In genomic region chr20:32231847-32232246, GRCh38 we compare ENCODE assay signal across 8 cellular contexts. TPM values are rescaled to one million over a fixed set of nuclear protein-coding genes. Genes with fewer than 3 reads are reported as not detected.
DNase-seq lines count a peak whose midpoint lies in the region; ATAC-seq and TF ChIP-seq lines count a peak whose summit lies in the region.

No MANE protein-coding gene starts in this region.

- CTCF ChIA-PET in GM10248 (lab: Yijun Ruan, JAX) (interaction anchor here (0.9 to 1.6 kb wide), 3 partner anchors 10 to 254 kb away, joined by 3 to 5 read pairs (median 4); no protein-coding TSS in a partner anchor), PC-3 (lab: Charles Lee) (no interaction called here)

- TF ChIP-seq CTCF in GM10266 (IDR thresholded peaks at IDR 0.05; ENCODE audit: control insufficient read depth, insufficient read depth, low read depth, missing control alignments) (no peak), brain microvascular endothelial cell (IDR thresholded peaks at IDR 0.05; ENCODE audit: low read depth, low read length, missing control alignments) (no peak), GM10248 (IDR thresholded peaks at IDR 0.05; ENCODE audit: control extremely low read depth, extremely low read depth, low read depth, missing control alignments) (no peak), PC-3 (conservative IDR thresholded peaks at IDR 0.05; ENCODE audit: low read depth, low read length) (no peak)

- in situ Hi-C loops in brain microvascular endothelial cell (cut with HindIII; ENCODE audit: low pct_ligation_motif_present, low sequenced_read_pairs), result no loop called here

- H3K27me3 ChIP-seq in brain microvascular endothelial cell (replicated peaks) (no peaks in the 10 kb centered on the region), PC-3 (ENCODE audit: low read length) (no peaks in the 10 kb centered on the region)

- H3K4me1 ChIP-seq in PC-3 (ENCODE audit: insufficient read depth, low read length), result no peaks in the 10 kb centered on the region

- no peaks in the 10 kb centered on the region for H4K20me1 ChIP-seq in PC-3 (ENCODE audit: low read length)

- intact Hi-C loops in posterior vena cava (cut with DNase I) (no loop called here), PC-3 (cut with micrococcal nuclease) (no loop called here)

- H3F3A ChIP-seq in PC-3 (ENCODE audit: low read length, unreplicated experiment), result no peaks in the 10 kb centered on the region

- no peak overlapping the region for H2AFZ ChIP-seq in PC-3 (ENCODE audit: low read length)

- no peak overlapping the region for H3K4me2 ChIP-seq in PC-3 (ENCODE audit: low read length)

- H3K9me2 ChIP-seq in PC-3 (replicated peaks; ENCODE audit: low read length), result no peaks in the 10 kb centered on the region

- H3K4me3 ChIP-seq in brain microvascular endothelial cell (ENCODE audit: low read depth, low read length), result no peak overlapping the region
- H3K4me3 ChIP-seq in PC-3 (ENCODE audit: low read length), result no peak overlapping the region

- H3K79me2 ChIP-seq in PC-3 (ENCODE audit: low read length), result no peaks in the 10 kb centered on the region

- DNase-seq in GM10266 (ENCODE audit: extremely low spot score) (peak; percentile 44), T-helper 22 cell (ENCODE audit: low read depth) (peak; percentile 13), brain microvascular endothelial cell (peak; percentile 33), posterior vena cava (ENCODE audit: low spot score) (peak; percentile 42), NCI-H1436 (lab: John Stamatoyannopoulos, UW) (no peak), GM10248 (ENCODE audit: extremely low spot score) (no peak), PC-3 (no peak)
- no peak for DNase-seq in effector CD8-positive, alpha-beta T cell (lab: John Stamatoyannopoulos, UW)

- H3K36me3 ChIP-seq in brain microvascular endothelial cell (replicated peaks) (peaks cover 55% of the 10 kb centered on the region), PC-3 (ENCODE audit: low read depth, low read length) (peaks cover 53% of the 10 kb centered on the region)

- ATAC-seq in PC-3, result no peak

- H3K27ac ChIP-seq in brain microvascular endothelial cell (no peak overlapping the region), PC-3 (ENCODE audit: low read length) (no peak overlapping the region)

- BruUV-seq in PC-3 (replicated peaks; lab: Mats Ljungman, UMichigan), result no TSS peak

- H3K9ac ChIP-seq in PC-3 (ENCODE audit: low read length), result no peak overlapping the region

- no peaks in the 10 kb centered on the region for H3K9me3 ChIP-seq in PC-3 (ENCODE audit: low read length)

- POLR2A ChIA-PET in GM10248 (lab: Yijun Ruan, JAX), result no interaction called here
- POLR2A ChIA-PET in PC-3 (lab: Charles Lee; ENCODE audit: unreplicated experiment), result no interaction called here

RNA-seq across cellular contexts. Expression of gene POFUT1, which starts 24.2 kb away (rescaled TPM):
- total RNA-seq in posterior vena cava, result 10 to 100 TPM; 34.6 to 36.4 TPM
- 41.9 and 56.3 TPM in 2 replicates for total RNA-seq in PC-3 (2014; rRNA removed)

RNA-seq across cellular contexts. Expression of gene PLAGL2, which starts 24.3 kb away (rescaled TPM):
- 1 to 10 TPM; 4.8 to 5.6 TPM for total RNA-seq in posterior vena cava
- 4.4 and 6.2 TPM in 2 replicates for total RNA-seq in PC-3 (2014; rRNA removed)

RNA-seq across cellular contexts. Expression of gene KIF3B, which starts 45.6 kb away (rescaled TPM):
- total RNA-seq in posterior vena cava (10 to 100 TPM; 26.2 to 28.8 TPM), PC-3 (2014; rRNA removed) (20.0 and 23.0 TPM in 2 replicates)

Comparison
In these comparisons a context has a peak if more than half of its experiments do, and no peak if none do; other contexts are left out.
1. DNase-seq: peak in GM10266 (single experiment), T-helper 22 cell (single experiment), brain microvascular endothelial cell (single experiment) and posterior vena cava (single experiment); none in effector CD8-positive, alpha-beta T cell (single experiment), NCI-H1436 (single experiment), GM10248 (single experiment) and PC-3 (single experiment).